1 cellular context compared by ENCODE assay signal in genomic region chr1:154621875-154622274, GRCh38.
TF ChIP-seq lines count a peak whose summit lies in the region.

No MANE protein-coding gene starts in this region.

TF ChIP-seq in K562, 482 proteins besides CTCF, POLR2A, EP300 and RAD21:
- TF ChIP-seq GABPB1 (CRISPR knock-in tag; IDR thresholded peaks at IDR 0.05) (no peak), TAF7 (tag; IDR thresholded peaks at IDR 0.05) (no peak), PURB (CRISPR knock-in tag; IDR thresholded peaks at IDR 0.05; ENCODE audit: low read depth) (no peak), SP2 (IDR thresholded peaks at IDR 0.05; ENCODE audit: extremely low read depth, low read depth, low read length, poor library complexity, severe bottlenecking) (no peak), RCOR1 (IDR thresholded peaks at IDR 0.05; ENCODE audit: borderline replicate concordance in 1 of 2, low read depth in 2 of 2, low read length in 2 of 2) (no peak), CEBPG (CRISPR knock-in tag; IDR thresholded peaks at IDR 0.05) (no peak), CEBPG (tag; conservative IDR thresholded peaks at IDR 0.05 in 1 of 2, IDR thresholded peaks at IDR 0.05 in 1 of 2) (no peak)
- TF ChIP-seq, protein P1, sequence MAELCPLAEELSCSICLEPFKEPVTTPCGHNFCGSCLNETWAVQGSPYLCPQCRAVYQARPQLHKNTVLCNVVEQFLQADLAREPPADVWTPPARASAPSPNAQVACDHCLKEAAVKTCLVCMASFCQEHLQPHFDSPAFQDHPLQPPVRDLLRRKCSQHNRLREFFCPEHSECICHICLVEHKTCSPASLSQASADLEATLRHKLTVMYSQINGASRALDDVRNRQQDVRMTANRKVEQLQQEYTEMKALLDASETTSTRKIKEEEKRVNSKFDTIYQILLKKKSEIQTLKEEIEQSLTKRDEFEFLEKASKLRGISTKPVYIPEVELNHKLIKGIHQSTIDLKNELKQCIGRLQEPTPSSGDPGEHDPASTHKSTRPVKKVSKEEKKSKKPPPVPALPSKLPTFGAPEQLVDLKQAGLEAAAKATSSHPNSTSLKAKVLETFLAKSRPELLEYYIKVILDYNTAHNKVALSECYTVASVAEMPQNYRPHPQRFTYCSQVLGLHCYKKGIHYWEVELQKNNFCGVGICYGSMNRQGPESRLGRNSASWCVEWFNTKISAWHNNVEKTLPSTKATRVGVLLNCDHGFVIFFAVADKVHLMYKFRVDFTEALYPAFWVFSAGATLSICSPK (IDR thresholded peaks at IDR 0.05; ENCODE audit: borderline replicate concordance) = no peak
